ENCODE assay signal across 16 cellular contexts in the genomic region with DNA sequence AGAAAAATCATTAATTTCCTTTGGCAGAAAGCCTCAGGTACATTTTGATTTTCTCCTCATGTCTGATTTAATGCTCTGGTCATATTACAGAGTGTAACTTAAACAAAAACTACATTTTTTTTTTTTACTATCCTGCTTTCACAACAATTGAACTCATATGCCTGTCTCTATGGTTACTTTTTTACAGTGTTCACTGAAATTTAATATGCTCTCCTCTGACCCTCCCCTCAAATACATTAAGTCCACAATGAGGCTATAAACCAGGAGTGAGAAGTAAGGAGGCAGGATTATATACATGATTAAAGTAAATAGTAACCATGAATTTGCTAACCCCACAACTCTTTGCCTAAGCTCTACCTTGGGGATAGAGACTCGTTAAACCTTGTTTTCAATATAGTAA.
"Had no signal": no experiment of that assay in that cellular context is flagged by ENCODE, and none has a peak within 500 bp of the region (broad histone marks: within the 10 kb centered on the region; RNA-seq: fewer than 3 reads in every experiment).

No MANE protein-coding gene starts in this region.

- H3K9me3 ChIP-seq: adrenal gland, gastrocnemius medialis, neutrophil, right lobe of liver, transverse colon had no signal

- H3K36me3 ChIP-seq: adrenal gland, gastrocnemius medialis, neutrophil, right lobe of liver, transverse colon had no signal

- H3K27ac ChIP-seq: adrenal gland, gastrocnemius medialis, neutrophil, parathyroid adenoma, right lobe of liver, transverse colon had no signal

- H2AFZ ChIP-seq: parathyroid adenoma had no signal

- ATAC-seq: gastrocnemius medialis; left lobe of liver; natural killer cell treated with Interleukin-12 subunit alpha and Interleukin-12 subunit beta and Interleukin-15 and Interleukin-18, amount 100 ng/mL, for 72 hours; right lobe of liver had no signal

- H3K9ac ChIP-seq: parathyroid adenoma had no signal

- H3K4me1 ChIP-seq: parathyroid adenoma had no signal

- H3K4me3 ChIP-seq: adrenal gland, gastrocnemius medialis, lung, right lobe of liver, transverse colon had no signal

- H3K79me2 ChIP-seq: parathyroid adenoma had no signal

- H3K27me3 ChIP-seq: adrenal gland, right lobe of liver, transverse colon had no signal

- DNase-seq: activated CD4-positive, alpha-beta T cell treated with anti-CD3 and anti-CD28 coated beads, Interleukin-2, amount 50 U/mL, for 4 hours; activated gamma-delta T cell; adrenal gland; effector CD4-positive, alpha-beta T cell; gastrocnemius medialis; head of caudate nucleus; right lobe of liver; small intestine; stimulated activated CD4-positive, alpha-beta T cell treated with anti-CD3 and anti-CD28 coated beads, Interleukin-15, amount 100 ng/mL, for 24 hours; stimulated activated CD4-positive, alpha-beta T cell treated with anti-CD3 and anti-CD28 coated beads, Interleukin-2, amount 100 ng/mL, for 48 hours; transverse colon had no signal
